In the genomic region with DNA sequence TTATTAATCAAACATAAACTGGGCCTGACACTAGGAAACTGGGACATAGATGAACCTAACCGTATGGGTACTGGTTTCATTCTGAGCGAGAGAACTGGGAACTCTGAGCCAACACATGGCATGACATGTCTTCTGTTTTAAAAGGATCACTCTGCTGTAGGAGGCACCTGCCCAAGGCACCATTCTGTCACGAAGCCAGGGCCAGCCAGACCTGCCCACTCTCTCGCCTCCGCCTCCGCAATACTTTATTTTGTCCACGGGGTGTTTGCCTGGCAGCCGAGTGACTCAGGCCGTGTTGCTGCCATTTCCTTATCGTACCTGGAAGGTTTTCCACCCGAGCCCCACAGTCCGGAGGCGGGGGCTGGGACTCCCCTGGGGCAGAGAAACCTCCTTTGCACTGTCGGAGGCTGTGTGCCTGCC, we compare ENCODE assay signal across 17 cellular contexts.
A peak's percentile ranks its signal among the peaks of the same experiment; 100 is the strongest.
DNase-seq lines count a peak whose midpoint lies in the region; ATAC-seq and TF ChIP-seq lines count a peak whose summit lies in the region.
"Had no signal": no experiment of that assay in that cellular context is flagged by ENCODE, and none has a peak within 500 bp of the region (broad histone marks: within the 10 kb centered on the region; RNA-seq: fewer than 3 reads in every experiment).

No MANE protein-coding gene starts in this region.

- TF ChIP-seq CTCF in foreskin keratinocyte (conservative IDR thresholded peaks at IDR 0.05) (no peak), stomach (IDR thresholded peaks at IDR 0.05) (no peak)

- intact Hi-C loops in stomach (cut with DNase I; ENCODE audit: low total_unique reads), result no loop called here

- no peak overlapping the region for H3K4me3 Mint-ChIP-seq in activated T-helper 17 cell treated with anti-CD3 and anti-CD28 coated beads, Interleukin-2, amount 50 U/mL, for 72 hours

- whole genome bisulfite sequencing in stomach, 5 donors, result 50 to 71% (median 60%) methylated on average over 13 to 14 of the region's 14 CpGs

- peaks cover 19% of the 10 kb centered on the region for H3K27me3 Mint-ChIP-seq in activated T-helper 17 cell treated with anti-CD3 and anti-CD28 coated beads, Interleukin-2, amount 50 U/mL, for 72 hours

- H3K27ac ChIP-seq in foreskin keratinocyte (no peak overlapping the region), stomach (peak overlapping the region in 2 of 5 donors; percentile 19 to 68)
- H3K27ac ChIP-seq: BLaER1, colonic mucosa, thoracic aorta had no signal

- H3K27me3 ChIP-seq in foreskin keratinocyte (no peaks in the 10 kb centered on the region), stomach (no peaks in the 10 kb centered on the region)
- H3K27me3 ChIP-seq: BLaER1, colonic mucosa had no signal

- peak; percentile 5 for DNase-seq in SIG-M5 treated with dmso at 0.1 percent for 504 hours (lab: John Stamatoyannopoulos, UW; ENCODE audit: unreplicated experiment)
- DNase-seq in SIG-M5 (lab: John Stamatoyannopoulos, UW), result no peak
- DNase-seq in foreskin keratinocyte, result peak in 1 of 2 donors; percentile 28
- peak; percentile 82 for DNase-seq in stomach
- no peak for DNase-seq in GOT3 (lab: John Stamatoyannopoulos, UW)
- no peak for DNase-seq in stimulated activated CD4-positive, alpha-beta T cell treated with anti-CD3 and anti-CD28 coated beads, Interleukin-2, amount 100 ng/mL, for 48 hours
- DNase-seq: activated gamma-delta T cell treated with Interleukin-2 at 50 U/mL for 16 hours; colonic mucosa; NCI-H1436 treated with DMSO at 0.1 percent for 48 hours; NCI-H510A treated with DMSO at 0.1 percent for 48 hours; stimulated activated CD4-positive, alpha-beta T cell treated with anti-CD3 and anti-CD28 coated beads, Interleukin-4, amount 100 ng/mL, for 1 hour; T-helper 9 cell had no signal

- TF ChIP-seq EP300 in stomach (IDR thresholded peaks at IDR 0.05), result no peak

- H3K9me3 Mint-ChIP-seq in activated T-helper 17 cell treated with anti-CD3 and anti-CD28 coated beads, Interleukin-2, amount 50 U/mL, for 72 hours, result no peaks in the 10 kb centered on the region

- H3K4me1 ChIP-seq in foreskin keratinocyte, result no peaks in the 10 kb centered on the region
- H3K4me1 ChIP-seq in stomach, result peaks cover 0 to 5% (median 0%) of the 10 kb centered on the region in 4 donors
- H3K4me1 ChIP-seq: BLaER1, colonic mucosa had no signal

- H3K36me3 Mint-ChIP-seq in activated T-helper 17 cell treated with anti-CD3 and anti-CD28 coated beads, Interleukin-2, amount 50 U/mL, for 72 hours (ENCODE audit: low read depth), result no peaks in the 10 kb centered on the region

- no peak overlapping the region for H3K27ac Mint-ChIP-seq in activated T-helper 17 cell treated with anti-CD3 and anti-CD28 coated beads, Interleukin-2, amount 50 U/mL, for 72 hours

- ATAC-seq in activated T-helper 17 cell treated with anti-CD3 and anti-CD28 coated beads, Interleukin-2, amount 50 U/mL, for 72 hours (replicated peaks), result peak; percentile 87
- ATAC-seq in foreskin keratinocyte (peak; percentile 89), HG02852 (IDR thresholded peaks at IDR 0.05; ENCODE audit: unreplicated experiment) (no peak)
- ATAC-seq: activated CD4-positive, CD25-positive, alpha-beta regulatory T cell treated with anti-CD3 and anti-CD28 coated beads, Interleukin-2, amount 50 U/mL, for 24 hours had no signal

- H3K4me3 ChIP-seq in stomach, result no peak overlapping the region
- H3K4me3 ChIP-seq: BLaER1, colonic mucosa, thoracic aorta had no signal

- no peaks in the 10 kb centered on the region for H3K4me1 Mint-ChIP-seq in activated T-helper 17 cell treated with anti-CD3 and anti-CD28 coated beads, Interleukin-2, amount 50 U/mL, for 72 hours

- no peaks in the 10 kb centered on the region for H3K36me3 ChIP-seq in stomach
- H3K36me3 ChIP-seq: BLaER1, colonic mucosa, thoracic aorta had no signal

- no peak for TF ChIP-seq POLR2A in stomach (IDR thresholded peaks at IDR 0.05)

- no peaks in the 10 kb centered on the region for H3K9me3 ChIP-seq in stomach
- H3K9me3 ChIP-seq: colonic mucosa, thoracic aorta had no signal

Comparison
In these comparisons a context has a peak if more than half of its experiments do, and no peak if none do; other contexts are left out.
1. DNase-seq: peak in SIG-M5 treated with dmso at 0.1 percent for 504 hours (single experiment) and stomach (single experiment); none in SIG-M5 (single experiment), GOT3 (single experiment) and stimulated activated CD4-positive, alpha-beta T cell treated with anti-CD3 and anti-CD28 coated beads, Interleukin-2, amount 100 ng/mL, for 48 hours (0 of 2).